In the genomic region with DNA sequence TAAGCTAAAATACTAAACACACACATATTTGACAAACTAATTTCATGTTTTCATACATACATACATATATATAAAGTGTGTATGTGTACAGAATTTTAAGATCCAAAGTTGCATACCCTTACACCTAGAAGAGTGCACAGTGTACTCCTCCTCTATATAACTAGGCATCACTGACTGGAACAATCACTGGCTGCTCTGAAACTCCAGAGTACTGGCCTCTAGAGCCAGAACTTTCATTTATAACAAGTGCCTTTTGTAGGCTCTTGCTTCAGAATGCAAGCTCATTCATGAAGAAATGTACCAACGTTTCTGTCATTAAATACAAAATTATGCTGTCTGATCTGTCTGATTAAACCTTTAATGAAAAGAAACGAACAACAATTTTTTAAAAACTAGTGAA, we compare ENCODE assay signal across 17 cellular contexts.
"Had no signal": no experiment of that assay in that cellular context is flagged by ENCODE, and none has a peak within 500 bp of the region (broad histone marks: within the 10 kb centered on the region; RNA-seq: fewer than 3 reads in every experiment).

No MANE protein-coding gene starts in this region.

- H3K4me1 ChIP-seq: prostate gland had no signal

- H3K36me3 ChIP-seq: prostate gland had no signal

- DNase-seq: activated CD4-positive, alpha-beta T cell treated with anti-CD3 and anti-CD28 coated beads for 36 hours; activated CD8-positive, alpha-beta T cell treated with anti-CD3 and anti-CD28 coated beads for 36 hours; activated effector memory CD4-positive, alpha-beta T cell treated with Interleukin-2 at 50 U/mL for 16 hours; activated T-cell treated with anti-CD3 and anti-CD28 coated beads, Interleukin-2, amount 50 U/mL, for 4 hours; amniotic stem cell; glutamatergic neuron; kidney glomerular epithelial cell; mammary epithelial cell; SHP77 treated with DMSO at 0.1 percent for 48 hours; sigmoid colon; stimulated activated CD4-positive, alpha-beta T cell treated with anti-CD3 and anti-CD28 coated beads, Interleukin-12 subunit alpha, Interleukin-12 subunit beta, amount 100 ng/mL, for 4 hours; stimulated activated CD4-positive, alpha-beta T cell treated with anti-CD3 and anti-CD28 coated beads, Interleukin-2, amount 100 ng/mL, for 24 hours; T-helper 1 cell had no signal

- H3K4me3 ChIP-seq: body of pancreas, prostate gland, sigmoid colon, stomach had no signal

- H3K27ac ChIP-seq: prostate gland, VCaP had no signal

- H3K9me3 ChIP-seq: body of pancreas, prostate gland, sigmoid colon, stomach had no signal

- H3K27me3 ChIP-seq: body of pancreas, sigmoid colon, stomach had no signal

- ATAC-seq: activated CD4-positive, alpha-beta T cell treated with anti-CD3 and anti-CD28 coated beads for 36 hours; activated CD8-positive, alpha-beta T cell treated with anti-CD3 and anti-CD28 coated beads for 36 hours; activated T-cell treated with anti-CD3 and anti-CD28 coated beads, Interleukin-2, amount 50 U/mL, for 4 hours; body of pancreas had no signal
